In the genomic region with DNA sequence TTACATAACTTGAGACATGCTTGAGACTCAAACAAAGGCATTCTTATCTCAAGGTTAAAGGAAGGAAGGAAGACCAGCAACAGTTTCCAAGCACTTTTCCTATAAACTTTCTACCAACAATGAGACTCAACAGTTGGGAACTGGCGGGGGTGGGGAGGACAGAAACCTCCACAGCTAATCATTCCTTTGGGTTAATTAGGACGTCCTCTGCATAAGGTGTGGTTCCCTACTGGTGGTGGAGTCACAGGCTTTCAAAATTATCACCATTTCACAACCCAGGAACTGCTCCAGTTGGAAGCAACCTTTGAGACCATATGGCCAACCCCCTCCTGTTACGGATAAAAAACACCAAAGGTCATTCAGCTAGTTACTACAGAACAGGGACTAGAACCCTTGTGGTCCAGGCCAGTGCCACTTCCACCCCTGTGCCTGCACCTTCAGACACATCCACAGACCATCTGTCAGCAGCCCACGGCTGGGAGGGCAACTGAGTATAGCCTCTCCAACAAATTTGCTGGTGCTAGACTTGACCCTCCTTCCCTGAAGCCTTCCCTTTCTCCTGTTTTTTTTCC, we compare ENCODE assay signal across 1 cellular context.
TF ChIP-seq lines count a peak whose summit lies in the region.

No MANE protein-coding gene starts in this region.

TF ChIP-seq in HepG2, 621 proteins besides CTCF, POLR2A, EP300 and RAD21 (continued from another document and continues in another):
- TF ChIP-seq, protein P1, sequence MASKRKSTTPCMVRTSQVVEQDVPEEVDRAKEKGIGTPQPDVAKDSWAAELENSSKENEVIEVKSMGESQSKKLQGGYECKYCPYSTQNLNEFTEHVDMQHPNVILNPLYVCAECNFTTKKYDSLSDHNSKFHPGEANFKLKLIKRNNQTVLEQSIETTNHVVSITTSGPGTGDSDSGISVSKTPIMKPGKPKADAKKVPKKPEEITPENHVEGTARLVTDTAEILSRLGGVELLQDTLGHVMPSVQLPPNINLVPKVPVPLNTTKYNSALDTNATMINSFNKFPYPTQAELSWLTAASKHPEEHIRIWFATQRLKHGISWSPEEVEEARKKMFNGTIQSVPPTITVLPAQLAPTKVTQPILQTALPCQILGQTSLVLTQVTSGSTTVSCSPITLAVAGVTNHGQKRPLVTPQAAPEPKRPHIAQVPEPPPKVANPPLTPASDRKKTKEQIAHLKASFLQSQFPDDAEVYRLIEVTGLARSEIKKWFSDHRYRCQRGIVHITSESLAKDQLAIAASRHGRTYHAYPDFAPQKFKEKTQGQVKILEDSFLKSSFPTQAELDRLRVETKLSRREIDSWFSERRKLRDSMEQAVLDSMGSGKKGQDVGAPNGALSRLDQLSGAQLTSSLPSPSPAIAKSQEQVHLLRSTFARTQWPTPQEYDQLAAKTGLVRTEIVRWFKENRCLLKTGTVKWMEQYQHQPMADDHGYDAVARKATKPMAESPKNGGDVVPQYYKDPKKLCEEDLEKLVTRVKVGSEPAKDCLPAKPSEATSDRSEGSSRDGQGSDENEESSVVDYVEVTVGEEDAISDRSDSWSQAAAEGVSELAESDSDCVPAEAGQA (IDR thresholded peaks at IDR 0.05; ENCODE audit: low read depth), result no peak
- TF ChIP-seq, protein P1 (CRISPR knock-in tag; IDR thresholded peaks at IDR 0.05; ENCODE audit: borderline replicate concordance), result no peak
- TF ChIP-seq FOXO1 (CRISPR knock-in tag; IDR thresholded peaks at IDR 0.05), result peak; percentile 89
- TF ChIP-seq MAX (IDR thresholded peaks at IDR 0.05), result peak; percentile 55; the same call in 1 of the 2 replicates
- TF ChIP-seq KDM5B (CRISPR knock-in tag; IDR thresholded peaks at IDR 0.05; ENCODE audit: borderline replicate concordance), result no peak
- peak; percentile 21; the same call in 1 of the 2 replicates for TF ChIP-seq TBX3 (IDR thresholded peaks at IDR 0.05; ENCODE audit: borderline replicate concordance)
- 0 out of 2 replicates have a peak, but pooled peaks have one; percentile 64 for TF ChIP-seq ZBTB39 (CRISPR knock-in tag; IDR thresholded peaks at IDR 0.05)
- TF ChIP-seq, protein P2, sequence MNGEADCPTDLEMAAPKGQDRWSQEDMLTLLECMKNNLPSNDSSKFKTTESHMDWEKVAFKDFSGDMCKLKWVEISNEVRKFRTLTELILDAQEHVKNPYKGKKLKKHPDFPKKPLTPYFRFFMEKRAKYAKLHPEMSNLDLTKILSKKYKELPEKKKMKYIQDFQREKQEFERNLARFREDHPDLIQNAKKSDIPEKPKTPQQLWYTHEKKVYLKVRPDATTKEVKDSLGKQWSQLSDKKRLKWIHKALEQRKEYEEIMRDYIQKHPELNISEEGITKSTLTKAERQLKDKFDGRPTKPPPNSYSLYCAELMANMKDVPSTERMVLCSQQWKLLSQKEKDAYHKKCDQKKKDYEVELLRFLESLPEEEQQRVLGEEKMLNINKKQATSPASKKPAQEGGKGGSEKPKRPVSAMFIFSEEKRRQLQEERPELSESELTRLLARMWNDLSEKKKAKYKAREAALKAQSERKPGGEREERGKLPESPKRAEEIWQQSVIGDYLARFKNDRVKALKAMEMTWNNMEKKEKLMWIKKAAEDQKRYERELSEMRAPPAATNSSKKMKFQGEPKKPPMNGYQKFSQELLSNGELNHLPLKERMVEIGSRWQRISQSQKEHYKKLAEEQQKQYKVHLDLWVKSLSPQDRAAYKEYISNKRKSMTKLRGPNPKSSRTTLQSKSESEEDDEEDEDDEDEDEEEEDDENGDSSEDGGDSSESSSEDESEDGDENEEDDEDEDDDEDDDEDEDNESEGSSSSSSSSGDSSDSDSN (CRISPR knock-in tag; IDR thresholded peaks at IDR 0.05), result 0 out of 2 replicates have a peak, but pooled peaks have one; percentile 30
- peak in 1 of 2 experiments; percentile 23; a peak in 1 of 4 replicates for TF ChIP-seq HMGXB4 (CRISPR knock-in tag; IDR thresholded peaks at IDR 0.05; ENCODE audit: borderline replicate concordance in 1 of 2, low read depth in 1 of 2)
- peak; percentile 84 for TF ChIP-seq NR2F6 (IDR thresholded peaks at IDR 0.05)
- peak; percentile 91 for TF ChIP-seq NR2F6 (CRISPR knock-in tag; IDR thresholded peaks at IDR 0.05)
- 0 out of 2 replicates have a peak, but pooled peaks have one; percentile 65 for TF ChIP-seq CHD4 (IDR thresholded peaks at IDR 0.05; ENCODE audit: borderline replicate concordance, low read length)
- TF ChIP-seq SP140L (CRISPR knock-in tag; IDR thresholded peaks at IDR 0.05; ENCODE audit: borderline replicate concordance), result no peak; the same call in none of the 2 replicates
- TF ChIP-seq ZNF646 (CRISPR knock-in tag; IDR thresholded peaks at IDR 0.05), result no peak
- no peak; the same call in 1 of the 2 replicates for TF ChIP-seq TCF7 (IDR thresholded peaks at IDR 0.05; ENCODE audit: low read depth)
- TF ChIP-seq ZNF124 (CRISPR knock-in tag; IDR thresholded peaks at IDR 0.05), result no peak; the same call in 1 of the 2 replicates
- peak; percentile 63; the same call in 1 of the 2 replicates for TF ChIP-seq ZFP90 (CRISPR knock-in tag; IDR thresholded peaks at IDR 0.05; ENCODE audit: borderline replicate concordance)
- TF ChIP-seq ZBTB7B (CRISPR knock-in tag; IDR thresholded peaks at IDR 0.05), result peak; percentile 79
- peak; percentile 41; the same call in 1 of the 2 replicates for TF ChIP-seq ZNF484 (CRISPR knock-in tag; IDR thresholded peaks at IDR 0.05; ENCODE audit: borderline replicate concordance, low read depth)
- TF ChIP-seq, protein P3, sequence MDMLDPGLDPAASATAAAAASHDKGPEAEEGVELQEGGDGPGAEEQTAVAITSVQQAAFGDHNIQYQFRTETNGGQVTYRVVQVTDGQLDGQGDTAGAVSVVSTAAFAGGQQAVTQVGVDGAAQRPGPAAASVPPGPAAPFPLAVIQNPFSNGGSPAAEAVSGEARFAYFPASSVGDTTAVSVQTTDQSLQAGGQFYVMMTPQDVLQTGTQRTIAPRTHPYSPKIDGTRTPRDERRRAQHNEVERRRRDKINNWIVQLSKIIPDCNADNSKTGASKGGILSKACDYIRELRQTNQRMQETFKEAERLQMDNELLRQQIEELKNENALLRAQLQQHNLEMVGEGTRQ (IDR thresholded peaks at IDR 0.05; ENCODE audit: low read depth, low read length), result no peak
- TF ChIP-seq, protein P3 (CRISPR knock-in tag; IDR thresholded peaks at IDR 0.05; ENCODE audit: borderline replicate concordance), result no peak
- TF ChIP-seq, protein P4, sequence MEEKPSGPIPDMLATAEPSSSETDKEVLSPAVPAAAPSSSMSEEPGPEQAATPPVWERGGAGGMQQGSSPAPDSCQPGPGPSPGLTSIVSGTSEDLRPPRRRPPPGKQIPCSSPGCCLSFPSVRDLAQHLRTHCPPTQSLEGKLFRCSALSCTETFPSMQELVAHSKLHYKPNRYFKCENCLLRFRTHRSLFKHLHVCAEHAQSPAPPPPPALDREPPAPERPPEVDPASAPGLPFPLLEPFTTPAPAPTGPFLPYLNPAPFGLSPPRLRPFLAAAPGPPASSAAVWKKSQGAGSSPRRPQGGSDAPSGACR (CRISPR knock-in tag; IDR thresholded peaks at IDR 0.05), result 0 out of 2 replicates have a peak, but pooled peaks have one; percentile 35
- TF ChIP-seq ZBTB26 (CRISPR knock-in tag; IDR thresholded peaks at IDR 0.05; ENCODE audit: borderline replicate concordance), result no peak; the same call in 1 of the 2 replicates
